17 cellular contexts compared by ENCODE assay signal in the genomic region with DNA sequence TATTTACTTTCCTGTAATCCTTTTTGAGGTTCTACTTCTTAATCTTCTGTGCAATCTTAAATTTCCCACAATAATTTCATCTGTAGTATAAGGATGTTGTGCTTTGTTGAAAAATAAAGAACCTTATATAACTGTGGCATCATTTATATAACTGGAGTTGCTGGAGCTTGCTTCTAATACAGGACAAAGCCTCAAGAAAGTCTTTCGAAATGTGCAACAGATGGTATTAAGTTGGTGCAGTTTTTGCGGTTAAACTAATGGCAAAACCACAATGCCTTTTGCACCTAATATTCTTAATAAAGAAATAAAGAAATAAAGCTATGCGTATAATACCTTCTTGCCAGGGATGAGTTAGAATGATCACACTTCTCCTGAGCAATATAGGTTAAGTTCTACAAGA.
"Had no signal": no experiment of that assay in that cellular context is flagged by ENCODE, and none has a peak within 500 bp of the region (broad histone marks: within the 10 kb centered on the region; RNA-seq: fewer than 3 reads in every experiment).

No MANE protein-coding gene starts in this region.

- H3K27me3 ChIP-seq: adrenal gland, ascending aorta, brain microvascular endothelial cell, esophagus squamous epithelium, foreskin keratinocyte, neutrophil, ovary, right atrium auricular region, tibial nerve had no signal

- H3K27ac ChIP-seq: adrenal gland, ascending aorta, brain microvascular endothelial cell, foreskin keratinocyte, neutrophil, ovary, psoas muscle, right atrium auricular region, tibial nerve had no signal

- H3K4me3 ChIP-seq: adrenal gland, ascending aorta, ovary, psoas muscle, right atrium auricular region, tibial nerve had no signal

- H3K4me1 ChIP-seq: adrenal gland, ascending aorta, psoas muscle, right atrium auricular region, tibial nerve had no signal

- DNase-seq: activated T-cell treated with anti-CD3 and anti-CD28 coated beads, Interleukin-2, amount 50 U/mL, for 24 hours; adrenal gland; brain microvascular endothelial cell; effector memory CD8-positive, alpha-beta T cell; esophagus squamous epithelium; left colon; mesenchymal stem cell; ovary; psoas muscle; stimulated activated CD4-positive, alpha-beta T cell treated with anti-CD3 and anti-CD28 coated beads, Interleukin-12 subunit alpha, Interleukin-12 subunit beta, amount 100 ng/mL, for 4 hours; substantia nigra; T-helper 9 cell had no signal

- H3K36me3 ChIP-seq: adrenal gland, ascending aorta, brain microvascular endothelial cell, esophagus squamous epithelium, neutrophil, ovary, right atrium auricular region, tibial nerve had no signal

- H3K9me3 ChIP-seq: adrenal gland, ascending aorta, esophagus squamous epithelium, neutrophil, ovary, psoas muscle, right atrium auricular region had no signal
